Comparison of ENCODE assay signal across 17 cellular contexts in genomic region chr2:48414640-48414979, GRCh38. TPM values are rescaled to one million over a fixed set of nuclear protein-coding genes. Genes with fewer than 3 reads are reported as not detected.
A peak's percentile ranks its signal among the peaks of the same experiment; 100 is the strongest.
DNase-seq lines count a peak whose midpoint lies in the region; ATAC-seq, FAIRE-seq and TF ChIP-seq lines count a peak whose summit lies in the region.
"Had no signal": no experiment of that assay in that cellular context is flagged by ENCODE, and none has a peak within 500 bp of the region (broad histone marks: within the 10 kb centered on the region; RNA-seq: fewer than 3 reads in every experiment).

No MANE protein-coding gene starts in this region.

- no peak for FAIRE-seq in H1 (lab: Jason Lieb, UNC)
- FAIRE-seq: D721Med, frontal cortex had no signal

- CTCF ChIA-PET in H1 (lab: Charles Lee; ENCODE audit: partially characterized antibody), result interaction anchor here (0.7 to 1.4 kb wide), 4 partner anchors 296 to 557 kb away, joined by 3 to 5 read pairs (median 3); no protein-coding TSS in a partner anchor

- H3K14ac ChIP-seq in H1 (ENCODE audit: insufficient read length) (no peak overlapping the region), neuronal stem cell (ENCODE audit: low read length) (no peak overlapping the region)

- H3K56ac ChIP-seq in H1 (replicated peaks; ENCODE audit: insufficient read length, low read depth, low read length), result no peak overlapping the region

- peak overlapping the region in 8 of 11 experiments; percentile 58 to 78 (median 64); a peak in 11 of 22 replicates for H3K27ac ChIP-seq in BLaER1 treated with 17β-estradiol and CSF1 and Interleukin-3, amounts not matched to agents 10 nM and 100 nM
- H3K27ac ChIP-seq in HL-60 (replicated peaks) (peak overlapping the region; percentile 50), H1 (ENCODE audit: low read depth, low read length) (no peak overlapping the region), neuronal stem cell (replicated peaks; ENCODE audit: low read length) (no peak overlapping the region), colonic mucosa (no peak overlapping the region)
- H3K27ac ChIP-seq: epithelial cell of prostate, WERI-Rb-1 had no signal

- no peaks in the 10 kb centered on the region for H3K23me2 ChIP-seq in H1 (ENCODE audit: low read depth, low read length)

- TF ChIP-seq POLR2A in H1 (IDR thresholded peaks at IDR 0.05; ENCODE audit: control extremely low read depth in 1 of 2, low read depth in 2 of 2, low read length in 2 of 2), result no peak

- POLR2A ChIA-PET in H1 (lab: Charles Lee; ENCODE audit: partially characterized antibody), result interaction anchor here (0.6 kb wide), 1 partner anchor 628 kb away, joined by 3 read pairs; no protein-coding TSS in a partner anchor

- no peaks in the 10 kb centered on the region for H3K27me3 ChIP-seq in BLaER1 treated with 17β-estradiol and CSF1 and Interleukin-3, amounts not matched to agents 10 nM and 100 nM
- H3K27me3 ChIP-seq in HL-60 (ENCODE audit: insufficient read depth, poor library complexity, severe bottlenecking) (no peaks in the 10 kb centered on the region), H1 (replicated peaks in 1 of 4; ENCODE audit: control insufficient read depth in 3 of 4, extremely low read depth in 1 of 4, insufficient read depth in 3 of 4, low read length in 3 of 4) (no peaks in the 10 kb centered on the region; a peak in 1 of 7 replicates), neuronal stem cell (ENCODE audit: control insufficient read depth in 3 of 3, insufficient read depth in 3 of 3, low read depth in 1 of 3, low read length in 3 of 3) (no peaks in the 10 kb centered on the region), colonic mucosa (no peaks in the 10 kb centered on the region)

- no peak overlapping the region for H2BK120ac ChIP-seq in H1 (replicated peaks; ENCODE audit: low read depth, low read length)
- no peak overlapping the region for H2BK120ac ChIP-seq in neuronal stem cell (ENCODE audit: low read depth, low read length)

- no peak overlapping the region for H3K23ac ChIP-seq in H1 (ENCODE audit: insufficient read length)
- H3K23ac ChIP-seq in neuronal stem cell (ENCODE audit: low read depth, low read length, poor library complexity), result no peak overlapping the region

- no peak for TF ChIP-seq RAD21 in H1 (IDR thresholded peaks at IDR 0.05 in 1 of 2, conservative IDR thresholded peaks at IDR 0.05 in 1 of 2; ENCODE audit: low read depth in 2 of 2, low read length in 2 of 2)

- H3K79me1 ChIP-seq in H1 (ENCODE audit: low read depth, low read length) (no peaks in the 10 kb centered on the region; the same call in 1 of the 2 replicates), neuronal stem cell (ENCODE audit: low read depth, low read length) (no peaks in the 10 kb centered on the region)

- H2BK15ac ChIP-seq in H1 (ENCODE audit: low read length), result no peak overlapping the region
- H2BK15ac ChIP-seq in neuronal stem cell (ENCODE audit: low read length), result no peak overlapping the region

- 83% methylated on average over 3 of the region's 3 CpGs; no CpG with 5 or more reads in 1 of the 2 experiments for WGBS in H1 (ENCODE audit: extremely low coverage in 1 of 2, insufficient coverage in 1 of 2, insufficient read length in 1 of 2, insufficient replicate concordance in 2 of 2, low coverage in 1 of 2, low lambda C conversion rate in 2 of 2, missing lambda C conversion rate in 1 of 2), 2 experiments
- no CpG with 5 or more reads among the region's 3 CpGs for WGBS in neuronal stem cell (ENCODE audit: extremely low coverage in 2 of 2, insufficient read length in 2 of 2, insufficient replicate concordance in 1 of 2), 2 donors

- TF ChIP-seq CTCF in HL-60 (IDR thresholded peaks at IDR 0.05; ENCODE audit: insufficient read depth, low read length) (no peak), H1 (IDR thresholded peaks at IDR 0.05; ENCODE audit: control extremely low read depth in 1 of 3, insufficient read depth in 1 of 3, low read depth in 1 of 3, low read length in 3 of 3) (no peak), colonic mucosa (IDR thresholded peaks at IDR 0.05) (no peak)

- H4K8ac ChIP-seq in H1 (ENCODE audit: extremely low read depth, insufficient read depth, low read length) (no peak overlapping the region), neuronal stem cell (ENCODE audit: low read depth, low read length) (no peak overlapping the region)

- peaks cover 0 to 7% (median 5%) of the 10 kb centered on the region in 11 experiments; a peak in 7 of 22 replicates for H3K9me3 ChIP-seq in BLaER1 treated with 17β-estradiol and CSF1 and Interleukin-3, amounts not matched to agents 10 nM and 100 nM (replicated peaks in 1 of 11)
- H3K9me3 ChIP-seq in H1 (ENCODE audit: insufficient read depth in 2 of 2, low read depth in 1 of 2, low read length in 1 of 2), result no peaks in the 10 kb centered on the region
- peaks cover 0 to 4% of the 10 kb centered on the region in 2 donors for H3K9me3 ChIP-seq in neuronal stem cell (replicated peaks in 1 of 2; ENCODE audit: control insufficient read depth in 2 of 2, insufficient read depth in 1 of 2, low read depth in 1 of 2, low read length in 2 of 2)
- no peaks in the 10 kb centered on the region for H3K9me3 ChIP-seq in colonic mucosa
- H3K9me3 ChIP-seq: mucosa of descending colon had no signal

- no peak for TF ChIP-seq EP300 in H1 (IDR thresholded peaks at IDR 0.05; ENCODE audit: borderline replicate concordance in 1 of 2, low read depth in 2 of 2, low read length in 2 of 2)

- H3K4me3 ChIP-seq in BLaER1 treated with 17β-estradiol and CSF1 and Interleukin-3, amounts not matched to agents 10 nM and 100 nM, result no peak overlapping the region
- H3K4me3 ChIP-seq in HL-60 (replicated peaks; ENCODE audit: insufficient read depth, low read length), result no peak overlapping the region
- no peak overlapping the region for H3K4me3 ChIP-seq in H1 (ENCODE audit: extremely low read depth in 1 of 4, insufficient read depth in 2 of 4, low read depth in 3 of 4, low read length in 4 of 4)
- H3K4me3 ChIP-seq in neuronal stem cell (ENCODE audit: low read length in 2 of 2), result no peak overlapping the region
- H3K4me3 ChIP-seq in colonic mucosa, result no peak overlapping the region
- H3K4me3 ChIP-seq: coronary artery, mucosa of descending colon had no signal

- H2AFZ ChIP-seq in H1 (ENCODE audit: low read length) (peak overlapping the region; percentile 41; the same call in 1 of the 2 replicates), neuronal stem cell (ENCODE audit: low read length) (peak overlapping the region; percentile 71)

- H3K4me1 ChIP-seq in BLaER1 treated with 17β-estradiol and CSF1 and Interleukin-3, amounts not matched to agents 10 nM and 100 nM, result peaks cover 19 to 32% (median 21%) of the 10 kb centered on the region in 10 experiments
- peaks cover 5 to 6% (median 5%) of the 10 kb centered on the region in 4 experiments for H3K4me1 ChIP-seq in H1 (replicated peaks in 1 of 4; ENCODE audit: control insufficient read depth in 3 of 4, insufficient read depth in 4 of 4, low read length in 3 of 4)
- peaks cover 15 to 19% of the 10 kb centered on the region in 2 donors for H3K4me1 ChIP-seq in neuronal stem cell (ENCODE audit: control insufficient read depth in 2 of 2, insufficient read depth in 1 of 2, low read depth in 1 of 2, low read length in 2 of 2)
- H3K4me1 ChIP-seq in colonic mucosa, result no peaks in the 10 kb centered on the region

- H3K36me3 ChIP-seq in BLaER1 treated with 17β-estradiol and CSF1 and Interleukin-3, amounts not matched to agents 10 nM and 100 nM, result no peaks in the 10 kb centered on the region
- no peaks in the 10 kb centered on the region for H3K36me3 ChIP-seq in H1 (ENCODE audit: control insufficient read depth in 2 of 4, insufficient read depth in 4 of 4, low read length in 3 of 4)
- H3K36me3 ChIP-seq in neuronal stem cell (replicated peaks in 1 of 2; ENCODE audit: control insufficient read depth in 2 of 2, insufficient read depth in 2 of 2, low read length in 2 of 2), result no peaks in the 10 kb centered on the region
- H3K36me3 ChIP-seq in colonic mucosa, result no peaks in the 10 kb centered on the region
- H3K36me3 ChIP-seq: WERI-Rb-1 had no signal

- H3K4me2 ChIP-seq in BLaER1 treated with 17β-estradiol and CSF1 and Interleukin-3, amounts not matched to agents 10 nM and 100 nM, result peak overlapping the region; percentile 72 to 89 (median 79)
- no peak overlapping the region for H3K4me2 ChIP-seq in H1 (ENCODE audit: insufficient read depth in 1 of 2, low read depth in 2 of 2, low read length in 2 of 2)
- H3K4me2 ChIP-seq in neuronal stem cell (ENCODE audit: insufficient read depth, low read length, poor library complexity, severe bottlenecking), result peak overlapping the region; percentile 12

- no peak overlapping the region for H2BK12ac ChIP-seq in H1 (ENCODE audit: low read depth, low read length)
- no peak overlapping the region for H2BK12ac ChIP-seq in neuronal stem cell (ENCODE audit: low read length)

- no peak overlapping the region for H2BK20ac ChIP-seq in H1 (ENCODE audit: low read length)

- peak overlapping the region in 5 of 11 experiments; percentile 14 to 43 (median 22); a peak in 4 of 22 replicates for H3K9ac ChIP-seq in BLaER1 treated with 17β-estradiol and CSF1 and Interleukin-3, amounts not matched to agents 10 nM and 100 nM
- H3K9ac ChIP-seq in H1 (replicated peaks in 1 of 4; ENCODE audit: extremely low read depth in 1 of 4, low read depth in 3 of 4, low read length in 3 of 4) (no peak overlapping the region), neuronal stem cell (ENCODE audit: low read depth, low read length, poor library complexity) (no peak overlapping the region), colonic mucosa (ENCODE audit: low read depth in 2 of 2, low read length in 2 of 2) (no peak overlapping the region)

- no peak for ATAC-seq in HG03520 (IDR thresholded peaks at IDR 0.05; ENCODE audit: unreplicated experiment)

- H3K79me2 ChIP-seq in H1 (ENCODE audit: control insufficient read depth in 1 of 2, insufficient read depth in 2 of 2, low read length in 2 of 2), result no peaks in the 10 kb centered on the region

- intact Hi-C loops in colonic mucosa (cut with DNase I), result no loop called here

- no peak overlapping the region for H4K5ac ChIP-seq in H1 (ENCODE audit: insufficient read length, low read depth, low read length)

- no peak overlapping the region for H2BK5ac ChIP-seq in H1 (ENCODE audit: low read depth, low read length)
- H2BK5ac ChIP-seq in neuronal stem cell (ENCODE audit: low read length), result no peak overlapping the region

- DNase-seq in HL-60 (ENCODE audit: low read depth in 1 of 2, low spot score in 1 of 2) (no peak), H1 (ENCODE audit: low read depth in 1 of 2, low spot score in 2 of 2) (no peak), neuronal stem cell (ENCODE audit: low spot score) (no peak), DMS 273 (lab: John Stamatoyannopoulos, UW; ENCODE audit: unreplicated experiment) (no peak), colonic mucosa (no peak)
- DNase-seq: activated CD4-positive, alpha-beta T cell treated with anti-CD3 and anti-CD28 coated beads, Interleukin-2, amount 50 U/mL, for 4 hours; activated naive CD4-positive, alpha-beta T cell treated with anti-CD3 and anti-CD28 coated beads, Interleukin-2, amount 50 U/mL, for 16 hours; activated T-cell treated with anti-CD3 and anti-CD28 coated beads, Interleukin-2, amount 50 U/mL, for 24 hours; mucosa of descending colon; stimulated activated CD4-positive, alpha-beta T cell treated with anti-CD3 and anti-CD28 coated beads, Interleukin-4, amount 100 ng/mL, for 4 hours; WERI-Rb-1 had no signal

- H2AK5ac ChIP-seq in H1 (ENCODE audit: low read depth, low read length), result no peak overlapping the region
- H2AK5ac ChIP-seq in neuronal stem cell (ENCODE audit: low read depth, low read length), result no peak overlapping the region

- H3K18ac ChIP-seq in H1 (ENCODE audit: extremely low read depth, low read length) (no peak overlapping the region), neuronal stem cell (ENCODE audit: low read length) (no peak overlapping the region)

- no peak overlapping the region for H3K4ac ChIP-seq in H1 (replicated peaks; ENCODE audit: insufficient read length, low read depth, low read length)
- no peak overlapping the region for H3K4ac ChIP-seq in neuronal stem cell (ENCODE audit: low read length)

- no peak overlapping the region for H4K91ac ChIP-seq in H1 (replicated peaks; ENCODE audit: insufficient read length, low read length)
- H4K91ac ChIP-seq in neuronal stem cell (ENCODE audit: low read depth, low read length, poor library complexity), result no peak overlapping the region

- H4K20me1 ChIP-seq in BLaER1 treated with 17β-estradiol and CSF1 and Interleukin-3, amounts not matched to agents 10 nM and 100 nM, result no peaks in the 10 kb centered on the region
- no peaks in the 10 kb centered on the region for H4K20me1 ChIP-seq in H1 (replicated peaks in 1 of 2; ENCODE audit: control insufficient read depth in 1 of 2, insufficient read depth in 2 of 2, low read length in 2 of 2)

RNA-seq across cellular contexts. Expression of gene PPP1R21, which starts 26.0 kb away (rescaled TPM):
- 17.3 and 18.6 TPM in 2 replicates for total RNA-seq in H1 (2021; fragmentation: NEBNext Ultra II Directional; extraction: Animal tissue kit (Norgen Biotek cat#: 25700))
- polyA plus RNA-seq in H1 (2011; rRNA removed), result 7.8 and 9.6 TPM in 2 replicates
- polyA plus RNA-seq in H1 (2011; cell fraction: cytosol; rRNA removed), result 11.5 TPM
- polyA plus RNA-seq in H1 (2011; cell fraction: nucleus; rRNA removed), result 11.3 TPM
- 9.7 to 13.7 TPM (median 10.4 TPM) in 4 replicates for polyA plus RNA-seq in H1 (2012, experiment 1 of 2)
- 1.9 TPM for polyA plus RNA-seq in H1 (2012, experiment 2 of 2)
- 12.7 TPM for polyA plus RNA-seq in H1 (2013, experiment 1 of 2)
- polyA plus RNA-seq in H1 (2013, experiment 2 of 2), result 13.8 TPM
- polyA minus RNA-seq in H1 (2011; rRNA and poly(A)+ RNA removed), result 8.8 and 19.1 TPM in 2 replicates
- 6.3 TPM for polyA minus RNA-seq in H1 (2011; cell fraction: cytosol; rRNA and poly(A)+ RNA removed)
- polyA minus RNA-seq in H1 (2011; cell fraction: nucleus; rRNA and poly(A)+ RNA removed), result 20.8 TPM
- 11.5 TPM for polyA plus RNA-seq in neuronal stem cell (2013, experiment 1 of 2)
- polyA plus RNA-seq in neuronal stem cell (2013, experiment 2 of 2), result 11.0 TPM
- total RNA-seq in colonic mucosa, result 10 to 100 TPM; 13.9 to 21.5 TPM

Comparison
In these comparisons a context has a peak if more than half of its experiments do, and no peak if none do; other contexts are left out.
1. H3K27ac ChIP-seq: peak in BLaER1 treated with 17β-estradiol and CSF1 and Interleukin-3, amounts not matched to agents 10 nM and 100 nM (8 of 11) and HL-60 (single experiment); none in H1 (single experiment), neuronal stem cell (single experiment) and colonic mucosa (single experiment).
2. H3K4me2 ChIP-seq: peak in BLaER1 treated with 17β-estradiol and CSF1 and Interleukin-3, amounts not matched to agents 10 nM and 100 nM (11 of 11) and neuronal stem cell (single experiment); none in H1 (0 of 2).